In genomic region chr20:20360464-20360863, GRCh38 we compare ENCODE assay signal across 1 cellular context.
TF ChIP-seq lines count a peak whose summit lies in the region.

No MANE protein-coding gene starts in this region.

TF ChIP-seq in K562, 482 proteins besides CTCF, POLR2A, EP300 and RAD21 (continued from another document):
- TF ChIP-seq DEAF1 (CRISPR knock-in tag; IDR thresholded peaks at IDR 0.05), result 0 out of 2 replicates have a peak, but pooled peaks have one; percentile 19
- TF ChIP-seq JUN (IDR thresholded peaks at IDR 0.05; ENCODE audit: borderline replicate concordance, low read depth, low read length), result no peak
- TF ChIP-seq JUN (CRISPR knock-in tag; IDR thresholded peaks at IDR 0.05; ENCODE audit: borderline replicate concordance), result no peak
- no peak for TF ChIP-seq ZNF561 (CRISPR knock-in tag; conservative IDR thresholded peaks at IDR 0.05)
- TF ChIP-seq ZFP1 (CRISPR knock-in tag; IDR thresholded peaks at IDR 0.05), result no peak
